In the genomic region with DNA sequence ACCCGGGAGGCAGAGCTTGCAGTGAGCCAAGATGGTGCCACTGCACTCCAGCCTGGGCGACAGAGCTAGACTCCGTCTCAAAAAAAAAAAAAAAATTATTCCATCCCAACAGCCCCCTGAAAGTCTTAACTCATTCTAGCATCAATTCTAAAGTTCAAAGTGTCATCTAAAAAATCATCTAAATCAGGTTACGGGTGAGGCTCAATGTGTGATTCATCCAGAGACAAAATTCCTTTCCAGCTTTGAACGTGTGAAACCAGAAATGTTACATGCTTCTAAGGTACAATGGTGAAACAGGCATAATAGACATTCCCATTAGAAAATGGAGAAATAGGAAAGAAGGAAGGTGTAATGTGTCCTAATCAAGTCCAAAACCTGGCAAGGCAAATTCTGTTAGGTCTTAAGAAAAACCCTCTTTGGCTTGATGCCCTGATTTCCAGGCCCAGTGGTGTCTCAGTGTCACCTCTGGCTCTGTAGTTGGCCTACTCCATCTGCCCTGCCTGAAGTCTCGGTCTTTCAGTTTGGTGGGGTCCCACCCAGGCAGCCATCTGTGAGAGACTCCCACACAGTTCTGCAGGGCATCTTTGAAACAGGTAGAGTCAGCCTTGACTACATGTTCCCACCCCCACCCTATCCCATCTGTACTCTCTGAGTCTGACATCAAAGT, we compare ENCODE assay signal across 26 cellular contexts. TPM values are rescaled to one million over a fixed set of nuclear protein-coding genes. Genes with fewer than 3 reads are reported as not detected.
DNase-seq lines count a peak whose midpoint lies in the region; ATAC-seq and TF ChIP-seq lines count a peak whose summit lies in the region.
"Had no signal": no experiment of that assay in that cellular context is flagged by ENCODE, and none has a peak within 500 bp of the region (broad histone marks: within the 10 kb centered on the region; RNA-seq: fewer than 3 reads in every experiment).

No MANE protein-coding gene starts in this region.

- POLR2A ChIA-PET in T-cell (lab: Charles Lee) = interaction anchor here in 1 of 2 donors (0.6 kb wide), 1 partner anchor 27 kb away, joined by 4 read pairs; no protein-coding TSS in a partner anchor

- H3K4me1 Mint-ChIP-seq in stimulated activated naive CD8-positive, alpha-beta T cell treated with anti-CD3 and anti-CD28 coated beads, Interleukin-15, Interleukin-2, amounts not matched to agents 100 ng/mL and 50 ng/mL, for 24 hours (ENCODE audit: low read depth) = peaks cover 60% of the 10 kb centered on the region
- peaks cover 52% of the 10 kb centered on the region for H3K4me1 Mint-ChIP-seq in stimulated activated naive CD8-positive, alpha-beta T cell treated with anti-CD3 and anti-CD28 coated beads, Interleukin-15, amount 100 ng/mL, for 72 hours
- H3K4me1 Mint-ChIP-seq in T-cell (peaks cover 61 to 78% (median 74%) of the 10 kb centered on the region in 3 donors), type B pancreatic cell (ENCODE audit: unreplicated experiment) (peaks cover 18% of the 10 kb centered on the region)

- peaks cover 21% of the 10 kb centered on the region for H3K36me3 Mint-ChIP-seq in stimulated activated naive CD8-positive, alpha-beta T cell treated with anti-CD3 and anti-CD28 coated beads, Interleukin-15, Interleukin-2, amounts not matched to agents 100 ng/mL and 50 ng/mL, for 24 hours (ENCODE audit: low read depth)
- peaks cover 51% of the 10 kb centered on the region for H3K36me3 Mint-ChIP-seq in T-cell
- peaks cover 30% of the 10 kb centered on the region for H3K36me3 Mint-ChIP-seq in type B pancreatic cell

- no peak for ATAC-seq in stimulated activated naive CD8-positive, alpha-beta T cell treated with anti-CD3 and anti-CD28 coated beads, Interleukin-15, amount 100 ng/mL, for 72 hours
- ATAC-seq in T-cell (replicated peaks in 1 of 4) (no peak), esophagus mucosa (peak; percentile 34)
- ATAC-seq: activated T-cell treated with anti-CD3 and anti-CD28 coated beads, Interleukin-2, amount 50 U/mL, for 72 hours; left lung; sciatic nerve; SK-N-SH treated with all-trans-retinoic acid at 6 μM for 48 hours had no signal

- no peak overlapping the region for H3K4me3 Mint-ChIP-seq in stimulated activated naive CD8-positive, alpha-beta T cell treated with anti-CD3 and anti-CD28 coated beads, Interleukin-15, Interleukin-2, amounts not matched to agents 100 ng/mL and 50 ng/mL, for 24 hours
- no peak overlapping the region for H3K4me3 Mint-ChIP-seq in stimulated activated naive CD8-positive, alpha-beta T cell treated with anti-CD3 and anti-CD28 coated beads, Interleukin-15, amount 100 ng/mL, for 72 hours
- H3K4me3 Mint-ChIP-seq in T-cell (peak overlapping the region in 2 of 3 donors; percentile 22 to 36), type B pancreatic cell (peak overlapping the region; percentile 52)
- H3K4me3 Mint-ChIP-seq: activated naive CD4-positive, alpha-beta T cell treated with anti-CD3 and anti-CD28 coated beads for 36 hours; immature natural killer cell; mesothelial cell of epicardium had no signal

- DNase-seq in stimulated activated naive CD8-positive, alpha-beta T cell treated with anti-CD3 and anti-CD28 coated beads, Interleukin-15, amount 100 ng/mL, for 72 hours = no peak
- no peak for DNase-seq in T-cell
- DNase-seq in type B pancreatic cell (ENCODE audit: extremely low spot score, unreplicated experiment) = no peak
- no peak for DNase-seq in DMS53 treated with DMSO at 0.1 percent for 48 hours (lab: John Stamatoyannopoulos, UW; ENCODE audit: unreplicated experiment)
- DNase-seq in OCI-M1 (lab: John Stamatoyannopoulos, UW) = no peak
- no peak for DNase-seq in hippocampal formation (lab: John Stamatoyannopoulos, UW)
- DNase-seq: activated CD4-positive, CD25-positive, alpha-beta regulatory T cell; activated naive CD4-positive, alpha-beta T cell treated with anti-CD3 and anti-CD28 coated beads for 36 hours; activated T-cell treated with anti-CD3 and anti-CD28 coated beads, Interleukin-2, amount 50 U/mL, for 72 hours; CD4-positive, alpha-beta memory T cell; cerebellar nuclear complex; foreskin fibroblast; GM23248; immature natural killer cell; Karpas-422; left lung; NCI-H1048; NCI-H2029; NK-92 treated with Interleukin-12 subunit alpha and Interleukin-12 subunit beta, amount 100 ng/mL, for 24 hours; RPMI8226; T-helper 9 cell had no signal

- CTCF ChIA-PET in T-cell (lab: Charles Lee) = interaction anchor here in 1 of 2 donors (0.6 kb wide), 1 partner anchor 20 kb away, joined by 7 read pairs; no protein-coding TSS in a partner anchor

- TF ChIP-seq CTCF in type B pancreatic cell (conservative IDR thresholded peaks at IDR 0.05) = no peak

- no peaks in the 10 kb centered on the region for H3K27me3 Mint-ChIP-seq in stimulated activated naive CD8-positive, alpha-beta T cell treated with anti-CD3 and anti-CD28 coated beads, Interleukin-15, Interleukin-2, amounts not matched to agents 100 ng/mL and 50 ng/mL, for 24 hours
- H3K27me3 Mint-ChIP-seq in stimulated activated naive CD8-positive, alpha-beta T cell treated with anti-CD3 and anti-CD28 coated beads, Interleukin-15, amount 100 ng/mL, for 72 hours = no peaks in the 10 kb centered on the region
- H3K27me3 Mint-ChIP-seq in T-cell (no peaks in the 10 kb centered on the region), type B pancreatic cell (no peaks in the 10 kb centered on the region)
- H3K27me3 Mint-ChIP-seq: CD4-positive, alpha-beta memory T cell had no signal

- H3K9me3 Mint-ChIP-seq in stimulated activated naive CD8-positive, alpha-beta T cell treated with anti-CD3 and anti-CD28 coated beads, Interleukin-15, Interleukin-2, amounts not matched to agents 100 ng/mL and 50 ng/mL, for 24 hours = no peaks in the 10 kb centered on the region
- H3K9me3 Mint-ChIP-seq in stimulated activated naive CD8-positive, alpha-beta T cell treated with anti-CD3 and anti-CD28 coated beads, Interleukin-15, amount 100 ng/mL, for 72 hours = no peaks in the 10 kb centered on the region
- no peaks in the 10 kb centered on the region for H3K9me3 Mint-ChIP-seq in T-cell
- no peaks in the 10 kb centered on the region for H3K9me3 Mint-ChIP-seq in type B pancreatic cell
- H3K9me3 Mint-ChIP-seq: activated naive CD4-positive, alpha-beta T cell treated with anti-CD3 and anti-CD28 coated beads for 36 hours; activated T-cell treated with anti-CD3 and anti-CD28 coated beads, Interleukin-2, amount 50 U/mL, for 72 hours; CD4-positive, alpha-beta memory T cell; immature natural killer cell; mesothelial cell of epicardium had no signal

- peak overlapping the region; percentile 26 for H3K27ac Mint-ChIP-seq in stimulated activated naive CD8-positive, alpha-beta T cell treated with anti-CD3 and anti-CD28 coated beads, Interleukin-15, Interleukin-2, amounts not matched to agents 100 ng/mL and 50 ng/mL, for 24 hours
- H3K27ac Mint-ChIP-seq in stimulated activated naive CD8-positive, alpha-beta T cell treated with anti-CD3 and anti-CD28 coated beads, Interleukin-15, amount 100 ng/mL, for 72 hours = no peak overlapping the region
- peak overlapping the region; percentile 74 to 77 for H3K27ac Mint-ChIP-seq in T-cell
- peak overlapping the region; percentile 77 for H3K27ac Mint-ChIP-seq in type B pancreatic cell
- H3K27ac Mint-ChIP-seq: activated T-cell treated with anti-CD3 and anti-CD28 coated beads, Interleukin-2, amount 50 U/mL, for 72 hours; mesothelial cell of epicardium had no signal

RNA-seq across cellular contexts. Expression of a gene that starts 43.5 kb away (rescaled TPM):
- total RNA-seq in T-cell (1 to 10 TPM; 1.0 to 2.4 (median 1.8) TPM), esophagus mucosa (4.7 TPM), type B pancreatic cell (ENCODE audit: low replicate concordance) (2.2 and 2.6 TPM in 2 replicates)

Comparison
In these comparisons a context has a peak if more than half of its experiments do, and no peak if none do; other contexts are left out.
1. H3K27ac Mint-ChIP-seq: peak in stimulated activated naive CD8-positive, alpha-beta T cell treated with anti-CD3 and anti-CD28 coated beads, Interleukin-15, Interleukin-2, amounts not matched to agents 100 ng/mL and 50 ng/mL, for 24 hours (single experiment), T-cell (2 of 2) and type B pancreatic cell (single experiment); none in stimulated activated naive CD8-positive, alpha-beta T cell treated with anti-CD3 and anti-CD28 coated beads, Interleukin-15, amount 100 ng/mL, for 72 hours (0 of 2).
2. H3K4me3 Mint-ChIP-seq: peak in T-cell (2 of 3) and type B pancreatic cell (single experiment); none in stimulated activated naive CD8-positive, alpha-beta T cell treated with anti-CD3 and anti-CD28 coated beads, Interleukin-15, Interleukin-2, amounts not matched to agents 100 ng/mL and 50 ng/mL, for 24 hours (single experiment) and stimulated activated naive CD8-positive, alpha-beta T cell treated with anti-CD3 and anti-CD28 coated beads, Interleukin-15, amount 100 ng/mL, for 72 hours (0 of 2).